21 cellular contexts compared by ENCODE assay signal in the genomic region with DNA sequence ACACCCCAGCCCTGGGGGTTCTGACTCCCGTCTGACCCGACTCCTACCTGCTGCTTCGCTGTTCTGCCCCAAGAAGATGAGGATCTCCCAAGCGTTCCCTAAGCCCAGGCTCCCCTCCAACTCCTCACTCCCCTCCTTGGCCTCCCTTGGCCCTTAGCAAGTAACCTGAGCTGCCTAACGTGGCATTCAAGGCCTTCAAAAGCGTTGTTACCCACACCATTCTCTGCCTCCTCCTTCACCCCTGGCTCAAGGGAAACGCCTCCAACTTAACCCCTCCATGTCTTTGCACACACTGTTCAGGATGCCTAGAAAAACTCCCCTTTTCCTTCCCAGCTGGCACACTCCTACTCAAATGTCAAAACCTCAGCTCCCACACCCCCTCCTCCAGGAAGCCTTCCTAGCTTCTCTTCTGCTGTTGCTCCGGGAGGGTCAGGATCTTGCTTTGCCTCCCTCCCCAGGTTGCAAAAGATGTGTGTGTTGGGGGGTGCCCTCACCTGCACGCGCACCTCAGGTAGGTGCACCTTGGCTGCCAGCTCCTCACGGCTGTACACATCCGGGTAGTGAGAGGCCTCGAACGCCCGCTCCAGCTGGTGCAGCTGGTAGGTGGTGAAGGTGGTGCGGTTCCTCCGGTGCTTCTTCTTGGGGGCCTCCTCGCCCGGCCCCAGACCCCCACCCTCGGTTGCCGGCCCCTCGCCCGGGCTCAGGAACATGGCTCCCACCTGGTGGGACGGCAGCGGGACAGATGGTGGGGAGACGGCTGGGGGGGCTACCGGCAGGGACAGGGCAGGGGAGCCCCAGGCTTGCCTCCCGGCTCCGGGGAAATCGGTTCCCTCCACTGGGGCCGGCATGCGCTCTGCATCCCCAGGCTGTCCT. TPM values are rescaled to one million over a fixed set of nuclear protein-coding genes. Genes with fewer than 3 reads are reported as not detected.
"Had no signal": no experiment of that assay in that cellular context is flagged by ENCODE, and none has a peak within 500 bp of the region (broad histone marks: within the 10 kb centered on the region; RNA-seq: fewer than 3 reads in every experiment).

No MANE protein-coding gene starts in this region.

- H3K27me3 ChIP-seq: heart left ventricle, left lung, ovary, suprapubic skin had no signal

- H3K9me3 Mint-ChIP-seq: brain; nephron; stimulated activated naive CD8-positive, alpha-beta T cell treated with anti-CD3 and anti-CD28 coated beads, Interleukin-15, Interleukin-2, amounts not matched to agents 100 ng/mL and 50 ng/mL, for 24 hours; T-helper 1 cell treated with Interleukin-12 subunit alpha and Interleukin-12 subunit beta and Interleukin-4 antibody, amounts not matched to agents 30 μg/mL and 1 μg/mL, for 36 hours had no signal

- H3K27ac Mint-ChIP-seq: activated naive CD8-positive, alpha-beta T cell; brain; stimulated activated naive CD8-positive, alpha-beta T cell treated with anti-CD3 and anti-CD28 coated beads, Interleukin-15, Interleukin-2, amounts not matched to agents 100 ng/mL and 50 ng/mL, for 24 hours; T-helper 1 cell treated with Interleukin-12 subunit alpha and Interleukin-12 subunit beta and Interleukin-4 antibody, amounts not matched to agents 30 μg/mL and 1 μg/mL, for 36 hours had no signal

- H3K36me3 ChIP-seq: ovary had no signal

- ATAC-seq: left lung had no signal

- H3K4me1 Mint-ChIP-seq: brain had no signal

- H3K27ac ChIP-seq: heart left ventricle, left lung, ovary, suprapubic skin had no signal

- H3K4me1 ChIP-seq: heart left ventricle, suprapubic skin had no signal

- DNase-seq: activated CD4-positive, alpha-beta T cell treated with anti-CD3 and anti-CD28 coated beads for 48 hours; activated CD8-positive, alpha-beta memory T cell treated with anti-CD3 and anti-CD28 coated beads for 24 hours; activated gamma-delta T cell treated with Interleukin-2 at 50 U/mL for 16 hours; cortex of kidney; effector CD8-positive, alpha-beta T cell; heart left ventricle; ovary; trophoblast cell had no signal

- H3K4me3 Mint-ChIP-seq: activated naive CD8-positive, alpha-beta T cell; nephron; stimulated activated naive CD8-positive, alpha-beta T cell treated with anti-CD3 and anti-CD28 coated beads, Interleukin-15, Interleukin-2, amounts not matched to agents 100 ng/mL and 50 ng/mL, for 24 hours; T-helper 1 cell treated with Interleukin-12 subunit alpha and Interleukin-12 subunit beta and Interleukin-4 antibody, amounts not matched to agents 30 μg/mL and 1 μg/mL, for 36 hours had no signal

- H3K9me3 ChIP-seq: heart left ventricle, left lung, ovary, suprapubic skin had no signal

- FAIRE-seq: frontal cortex, islet of Langerhans had no signal

- H3K36me3 Mint-ChIP-seq: activated naive CD8-positive, alpha-beta T cell had no signal

- H3K4me3 ChIP-seq: heart left ventricle, left lung, ovary, suprapubic skin had no signal

- H3K27me3 Mint-ChIP-seq: activated naive CD8-positive, alpha-beta T cell; stimulated activated naive CD8-positive, alpha-beta T cell treated with anti-CD3 and anti-CD28 coated beads, Interleukin-15, Interleukin-2, amounts not matched to agents 100 ng/mL and 50 ng/mL, for 24 hours had no signal

RNA-seq across cellular contexts. Expression of gene RAX2, which starts 0.8 kb away (rescaled TPM):
- total RNA-seq: fibroblast of lung, heart left ventricle, left lung, mesenteric fat pad, pulmonary artery endothelial cell, sciatic nerve, suprapubic skin had no signal
- polyA plus RNA-seq: fibroblast of lung, heart left ventricle had no signal

RNA-seq across cellular contexts. Expression of gene MATK, which starts 14.9 kb away (rescaled TPM):
- polyA plus RNA-seq: fibroblast of lung had no signal
